Comparison of ENCODE assay signal across 9 cellular contexts in genomic region chr15:30649952-30650929, GRCh38. TPM values are rescaled to one million over a fixed set of nuclear protein-coding genes. Genes with fewer than 3 reads are reported as not detected.
DNase-seq lines count a peak whose midpoint lies in the region; ATAC-seq and TF ChIP-seq lines count a peak whose summit lies in the region.
"Had no signal": no experiment of that assay in that cellular context is flagged by ENCODE, and none has a peak within 500 bp of the region (broad histone marks: within the 10 kb centered on the region; RNA-seq: fewer than 3 reads in every experiment).

No MANE protein-coding gene starts in this region.

- H3K9me3 Mint-ChIP-seq in activated CD4-positive, alpha-beta T cell treated with anti-CD3 and anti-CD28 coated beads, Interleukin-2, amount 10 ng/mL, durations not matched to agents 7 days and 5 days = no peaks in the 10 kb centered on the region
- H3K9me3 Mint-ChIP-seq in osteocyte (ENCODE audit: unreplicated experiment) = no peaks in the 10 kb centered on the region

- DNase-seq in activated CD4-positive, alpha-beta T cell treated with anti-CD3 and anti-CD28 coated beads, Interleukin-2, amount 10 ng/mL, durations not matched to agents 7 days and 5 days = no peak
- no peak for DNase-seq in activated CD4-positive, alpha-beta T cell treated with anti-CD3 and anti-CD28 coated beads for 1 hour
- peak; percentile 37 to 75 for DNase-seq in NOMO-1 (lab: John Stamatoyannopoulos, UW; ENCODE audit: unreplicated experiment in 2 of 2)
- no peak for DNase-seq in osteocyte (ENCODE audit: extremely low spot score, unreplicated experiment)
- no peak for DNase-seq in DMS114 treated with DMSO at 0.1 percent for 48 hours (lab: John Stamatoyannopoulos, UW; ENCODE audit: unreplicated experiment)
- DNase-seq in NK-92 treated with Interleukin-12 subunit alpha and Interleukin-12 subunit beta, amount 100 ng/mL, for 24 hours (lab: John Stamatoyannopoulos, UW) = no peak
- DNase-seq in HK-2 (ENCODE audit: unreplicated experiment) = no peak
- DNase-seq: NCI-H1105 had no signal

- peaks cover 59% of the 10 kb centered on the region for H3K36me3 Mint-ChIP-seq in activated CD4-positive, alpha-beta T cell treated with anti-CD3 and anti-CD28 coated beads, Interleukin-2, amount 10 ng/mL, durations not matched to agents 7 days and 5 days (ENCODE audit: low read depth)
- H3K36me3 Mint-ChIP-seq in osteocyte (ENCODE audit: unreplicated experiment) = peaks cover 4% of the 10 kb centered on the region

- no peak for TF ChIP-seq CTCF in osteocyte (IDR thresholded peaks at IDR 0.05)

- peak; percentile 89 for ATAC-seq in HG02763 (IDR thresholded peaks at IDR 0.05; ENCODE audit: unreplicated experiment)

- no peak overlapping the region for H3K4me3 Mint-ChIP-seq in activated CD4-positive, alpha-beta T cell treated with anti-CD3 and anti-CD28 coated beads, Interleukin-2, amount 10 ng/mL, durations not matched to agents 7 days and 5 days
- H3K4me3 Mint-ChIP-seq in osteocyte (ENCODE audit: unreplicated experiment) = no peak overlapping the region

- H3K4me1 Mint-ChIP-seq in activated CD4-positive, alpha-beta T cell treated with anti-CD3 and anti-CD28 coated beads, Interleukin-2, amount 10 ng/mL, durations not matched to agents 7 days and 5 days = peaks cover 50% of the 10 kb centered on the region
- peaks cover 4% of the 10 kb centered on the region for H3K4me1 Mint-ChIP-seq in osteocyte (ENCODE audit: unreplicated experiment)

- POLR2A ChIA-PET in activated CD4-positive, alpha-beta T cell treated with anti-CD3 and anti-CD28 coated beads, Interleukin-2, amount 10 ng/mL, durations not matched to agents 7 days and 5 days (lab: Charles Lee) = no interaction called here

- no peaks in the 10 kb centered on the region for H3K27me3 Mint-ChIP-seq in activated CD4-positive, alpha-beta T cell treated with anti-CD3 and anti-CD28 coated beads, Interleukin-2, amount 10 ng/mL, durations not matched to agents 7 days and 5 days
- H3K27me3 Mint-ChIP-seq in osteocyte (ENCODE audit: unreplicated experiment) = no peaks in the 10 kb centered on the region

- H3K27ac Mint-ChIP-seq in activated CD4-positive, alpha-beta T cell treated with anti-CD3 and anti-CD28 coated beads, Interleukin-2, amount 10 ng/mL, durations not matched to agents 7 days and 5 days = peak overlapping the region; percentile 16
- peak overlapping the region; percentile 29 for H3K27ac Mint-ChIP-seq in osteocyte (ENCODE audit: unreplicated experiment)

- CTCF ChIA-PET in activated CD4-positive, alpha-beta T cell treated with anti-CD3 and anti-CD28 coated beads, Interleukin-2, amount 10 ng/mL, durations not matched to agents 7 days and 5 days (lab: Charles Lee) = interaction anchor here (0.9 kb wide), 1 partner anchor 15 kb away, joined by 3 read pairs; no protein-coding TSS in a partner anchor

RNA-seq across cellular contexts. Expression of gene GOLGA8H, which starts 46.4 kb away (rescaled TPM):
- total RNA-seq in activated CD4-positive, alpha-beta T cell treated with anti-CD3 and anti-CD28 coated beads, Interleukin-2, amount 10 ng/mL, durations not matched to agents 7 days and 5 days = not detected
- total RNA-seq in osteocyte = 0.89 and 1.3 TPM in 2 replicates

Comparison
In these comparisons a context has a peak if more than half of its experiments do, and no peak if none do; other contexts are left out.
1. DNase-seq: peak in NOMO-1 (2 of 2); none in activated CD4-positive, alpha-beta T cell treated with anti-CD3 and anti-CD28 coated beads, Interleukin-2, amount 10 ng/mL, durations not matched to agents 7 days and 5 days (single experiment), activated CD4-positive, alpha-beta T cell treated with anti-CD3 and anti-CD28 coated beads for 1 hour (single experiment), osteocyte (single experiment), DMS114 treated with DMSO at 0.1 percent for 48 hours (single experiment), NK-92 treated with Interleukin-12 subunit alpha and Interleukin-12 subunit beta, amount 100 ng/mL, for 24 hours (single experiment) and HK-2 (single experiment).